13 cellular contexts compared by ENCODE assay signal in the genomic region with DNA sequence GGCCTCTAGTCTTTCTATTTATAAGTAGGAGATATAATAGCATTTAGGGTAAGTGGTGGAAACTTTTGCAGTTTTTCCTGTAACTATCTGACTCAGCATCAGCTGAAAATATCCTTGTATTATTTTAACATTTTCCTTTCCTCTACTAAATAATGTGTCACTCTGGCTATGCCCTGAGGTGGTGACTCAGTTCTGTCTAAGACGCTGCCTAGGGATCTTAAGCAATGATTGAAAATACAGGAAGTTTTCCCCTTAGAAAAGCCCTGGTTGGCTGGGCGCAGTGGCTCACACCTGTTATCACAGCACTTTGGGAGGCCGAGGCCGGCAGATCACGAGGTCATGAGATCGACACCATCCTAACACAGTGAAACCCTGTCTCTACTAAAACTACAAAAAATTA. TPM values are rescaled to one million over a fixed set of nuclear protein-coding genes. Genes with fewer than 3 reads are reported as not detected.
DNase-seq lines count a peak whose midpoint lies in the region; ATAC-seq, FAIRE-seq and TF ChIP-seq lines count a peak whose summit lies in the region.
"Had no signal": no experiment of that assay in that cellular context is flagged by ENCODE, and none has a peak within 500 bp of the region (broad histone marks: within the 10 kb centered on the region; RNA-seq: fewer than 3 reads in every experiment).

No MANE protein-coding gene starts in this region.

- no peak overlapping the region for H2AFZ ChIP-seq in MM.1S (ENCODE audit: low read length)

- H3K27me3 Mint-ChIP-seq in WTC11 (ENCODE audit: low read depth), result no peaks in the 10 kb centered on the region
- H3K27me3 Mint-ChIP-seq: activated CD4-positive, alpha-beta memory T cell treated with anti-CD3 and anti-CD28 coated beads, Interleukin-2, amount 10 ng/mL, durations not matched to agents 7 days and 5 days; activated naive CD4-positive, alpha-beta T cell treated with anti-CD3 and anti-CD28 coated beads, Interleukin-2, amount 10 ng/mL, durations not matched to agents 7 days and 5 days; naive thymus-derived CD4-positive, alpha-beta T cell had no signal

- ATAC-seq in A549 (peak; percentile 42 to 94; a peak in 5 of 6 replicates), WTC11 (peak; percentile 41), foreskin keratinocyte (peak; percentile 99), GM21529 (IDR thresholded peaks at IDR 0.05; ENCODE audit: unreplicated experiment) (no peak), GM18909 (IDR thresholded peaks at IDR 0.05; ENCODE audit: poor library complexity, unreplicated experiment) (no peak), GM18498 (IDR thresholded peaks at IDR 0.05; ENCODE audit: unreplicated experiment) (no peak)
- ATAC-seq: naive thymus-derived CD4-positive, alpha-beta T cell had no signal

- H3K4me1 Mint-ChIP-seq in WTC11, result peaks cover 11% of the 10 kb centered on the region
- H3K4me1 Mint-ChIP-seq: activated CD4-positive, alpha-beta memory T cell treated with anti-CD3 and anti-CD28 coated beads, Interleukin-2, amount 10 ng/mL, durations not matched to agents 7 days and 5 days; activated naive CD4-positive, alpha-beta T cell treated with anti-CD3 and anti-CD28 coated beads, Interleukin-2, amount 10 ng/mL, durations not matched to agents 7 days and 5 days; naive thymus-derived CD4-positive, alpha-beta T cell had no signal

- no peaks in the 10 kb centered on the region for H3K36me3 Mint-ChIP-seq in WTC11
- H3K36me3 Mint-ChIP-seq: activated naive CD4-positive, alpha-beta T cell treated with anti-CD3 and anti-CD28 coated beads, Interleukin-2, amount 10 ng/mL, durations not matched to agents 7 days and 5 days; naive thymus-derived CD4-positive, alpha-beta T cell had no signal

- no peaks in the 10 kb centered on the region for H3K79me2 ChIP-seq in MM.1S (ENCODE audit: low read length)

- H3K9me3 ChIP-seq in A549 (no peaks in the 10 kb centered on the region), MM.1S (replicated peaks; ENCODE audit: insufficient read depth, low read length) (no peaks in the 10 kb centered on the region)

- H3K4me3 ChIP-seq in A549 (no peak overlapping the region), MM.1S (ENCODE audit: low read length) (no peak overlapping the region)

- H3K4me1 ChIP-seq in A549 (no peaks in the 10 kb centered on the region), foreskin keratinocyte (no peaks in the 10 kb centered on the region), MM.1S (ENCODE audit: low read length) (no peaks in the 10 kb centered on the region)

- TF ChIP-seq EP300 in A549 (IDR thresholded peaks at IDR 0.05), result no peak

- POLR2A ChIA-PET in A549 (lab: Yijun Ruan, JAX) (no interaction called here), WTC11 (lab: Charles Lee) (no interaction called here)

- no peak for TF ChIP-seq POLR2A in A549 (IDR thresholded peaks at IDR 0.05; ENCODE audit: low read length)

- H3K27ac Mint-ChIP-seq in WTC11, result peak overlapping the region; percentile 87
- H3K27ac Mint-ChIP-seq: activated CD4-positive, alpha-beta memory T cell treated with anti-CD3 and anti-CD28 coated beads, Interleukin-2, amount 10 ng/mL, durations not matched to agents 7 days and 5 days; activated naive CD4-positive, alpha-beta T cell treated with anti-CD3 and anti-CD28 coated beads, Interleukin-2, amount 10 ng/mL, durations not matched to agents 7 days and 5 days; naive thymus-derived CD4-positive, alpha-beta T cell had no signal

- DNase-seq in A549 (ENCODE audit: low read depth in 1 of 2, low spot score in 1 of 2) (peak in 1 of 2 experiments; percentile 42), HS-5 (ENCODE audit: low read depth) (peak; percentile 64), WTC11 (ENCODE audit: low spot score) (no peak), foreskin keratinocyte (peak; percentile 75 to 89), MM.1S (no peak)
- DNase-seq: activated CD4-positive, alpha-beta memory T cell treated with anti-CD3 and anti-CD28 coated beads, Interleukin-2, amount 10 ng/mL, durations not matched to agents 7 days and 5 days; activated naive CD4-positive, alpha-beta T cell treated with anti-CD3 and anti-CD28 coated beads, Interleukin-2, amount 10 ng/mL, durations not matched to agents 7 days and 5 days; naive thymus-derived CD4-positive, alpha-beta T cell; stimulated activated CD4-positive, alpha-beta T cell treated with anti-CD3 and anti-CD28 coated beads, Interleukin-12 subunit alpha, Interleukin-12 subunit beta, amount 100 ng/mL, for 4 hours; T-helper 1 cell had no signal

- TF ChIP-seq RAD21 in A549 (conservative IDR thresholded peaks at IDR 0.05 in 1 of 2, IDR thresholded peaks at IDR 0.05 in 1 of 2), result no peak

- no peaks in the 10 kb centered on the region for H3K36me3 ChIP-seq in MM.1S (replicated peaks; ENCODE audit: insufficient read depth, low read length)

- CTCF ChIA-PET in A549 (lab: Yijun Ruan, JAX), result no interaction called here
- CTCF ChIA-PET in WTC11 (lab: Charles Lee), result interaction anchor here (0.6 kb wide), 1 partner anchor 9 kb away, joined by 4 read pairs; the partner anchor contains the start of gene EDIL3

- H3K9me3 Mint-ChIP-seq in WTC11, result no peaks in the 10 kb centered on the region
- H3K9me3 Mint-ChIP-seq: activated CD4-positive, alpha-beta memory T cell treated with anti-CD3 and anti-CD28 coated beads, Interleukin-2, amount 10 ng/mL, durations not matched to agents 7 days and 5 days; activated naive CD4-positive, alpha-beta T cell treated with anti-CD3 and anti-CD28 coated beads, Interleukin-2, amount 10 ng/mL, durations not matched to agents 7 days and 5 days had no signal

- no peak overlapping the region for H3K9ac ChIP-seq in MM.1S (ENCODE audit: low read length)

- 26% methylated on average over 6 of the region's 6 CpGs for WGBS in A549 (ENCODE audit: missing lambda C conversion rate)

- H3K9me2 ChIP-seq in MM.1S (replicated peaks; ENCODE audit: insufficient read depth, low read length), result no peaks in the 10 kb centered on the region

- H3K27ac ChIP-seq in A549, result no peak overlapping the region
- no peak overlapping the region for H3K27ac ChIP-seq in foreskin keratinocyte
- no peak overlapping the region for H3K27ac ChIP-seq in MM.1S (ENCODE audit: low read length)

- FAIRE-seq in A549 (lab: Jason Lieb, UNC), result no peak

- H3K27me3 ChIP-seq in foreskin keratinocyte (no peaks in the 10 kb centered on the region), MM.1S (replicated peaks; ENCODE audit: insufficient read depth, low read length) (no peaks in the 10 kb centered on the region)

- H4K20me1 ChIP-seq in MM.1S (ENCODE audit: insufficient read depth, low read length), result no peaks in the 10 kb centered on the region

- no peak overlapping the region for H3K4me3 Mint-ChIP-seq in WTC11
- H3K4me3 Mint-ChIP-seq: activated CD4-positive, alpha-beta memory T cell treated with anti-CD3 and anti-CD28 coated beads, Interleukin-2, amount 10 ng/mL, durations not matched to agents 7 days and 5 days; activated naive CD4-positive, alpha-beta T cell treated with anti-CD3 and anti-CD28 coated beads, Interleukin-2, amount 10 ng/mL, durations not matched to agents 7 days and 5 days; naive thymus-derived CD4-positive, alpha-beta T cell had no signal

- H3F3A ChIP-seq in MM.1S (ENCODE audit: insufficient read depth, low read length), result no peaks in the 10 kb centered on the region

- no peak overlapping the region for H3K4me2 ChIP-seq in A549
- H3K4me2 ChIP-seq in MM.1S (ENCODE audit: low read depth, low read length), result no peak overlapping the region

- no peak for TF ChIP-seq CTCF in A549 (IDR thresholded peaks at IDR 0.05)
- TF ChIP-seq CTCF in WTC11 (IDR thresholded peaks at IDR 0.05), result no peak
- peak; percentile 33 for TF ChIP-seq CTCF in foreskin keratinocyte (conservative IDR thresholded peaks at IDR 0.05)
- TF ChIP-seq CTCF in MM.1S (IDR thresholded peaks at IDR 0.05; ENCODE audit: low read length), result no peak

TF ChIP-seq in A549, 52 proteins besides CTCF, POLR2A, EP300 and RAD21:
- TF ChIP-seq MAFK (IDR thresholded peaks at IDR 0.05; ENCODE audit: partially characterized antibody) (peak; percentile 21), FOSL2 (IDR thresholded peaks at IDR 0.05) (no peak), FOSL2 (CRISPR knock-in tag; IDR thresholded peaks at IDR 0.05) (peak; percentile 43; the same call in 1 of the 2 replicates), ZNF302 (CRISPR knock-in tag; IDR thresholded peaks at IDR 0.05) (no peak)

TF ChIP-seq in WTC11, 78 proteins besides CTCF, POLR2A, EP300 and RAD21 (continues in another document):
- TF ChIP-seq ZBTB21 (CRISPR knock-in tag; IDR thresholded peaks at IDR 0.05; ENCODE audit: borderline replicate concordance), result no peak
- no peak for TF ChIP-seq FOXK1 (CRISPR knock-in tag; IDR thresholded peaks at IDR 0.05)
- TF ChIP-seq, protein P1, sequence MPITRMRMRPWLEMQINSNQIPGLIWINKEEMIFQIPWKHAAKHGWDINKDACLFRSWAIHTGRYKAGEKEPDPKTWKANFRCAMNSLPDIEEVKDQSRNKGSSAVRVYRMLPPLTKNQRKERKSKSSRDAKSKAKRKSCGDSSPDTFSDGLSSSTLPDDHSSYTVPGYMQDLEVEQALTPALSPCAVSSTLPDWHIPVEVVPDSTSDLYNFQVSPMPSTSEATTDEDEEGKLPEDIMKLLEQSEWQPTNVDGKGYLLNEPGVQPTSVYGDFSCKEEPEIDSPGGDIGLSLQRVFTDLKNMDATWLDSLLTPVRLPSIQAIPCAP (CRISPR knock-in tag; IDR thresholded peaks at IDR 0.05), result no peak
- TF ChIP-seq, protein P2, sequence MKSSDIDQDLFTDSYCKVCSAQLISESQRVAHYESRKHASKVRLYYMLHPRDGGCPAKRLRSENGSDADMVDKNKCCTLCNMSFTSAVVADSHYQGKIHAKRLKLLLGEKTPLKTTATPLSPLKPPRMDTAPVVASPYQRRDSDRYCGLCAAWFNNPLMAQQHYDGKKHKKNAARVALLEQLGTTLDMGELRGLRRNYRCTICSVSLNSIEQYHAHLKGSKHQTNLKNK (CRISPR knock-in tag; IDR thresholded peaks at IDR 0.05), result no peak
- no peak for TF ChIP-seq ATF1 (CRISPR knock-in tag; IDR thresholded peaks at IDR 0.05)
- no peak for TF ChIP-seq KAT7 (CRISPR knock-in tag; IDR thresholded peaks at IDR 0.05; ENCODE audit: borderline replicate concordance)
- no peak for TF ChIP-seq ATF3 (CRISPR knock-in tag; conservative IDR thresholded peaks at IDR 0.05)
- no peak for TF ChIP-seq TP53 (CRISPR knock-in tag; IDR thresholded peaks at IDR 0.05)

RNA-seq across cellular contexts. Expression of gene EDIL3, which starts 9.3 kb away (rescaled TPM):
- polyA plus RNA-seq in A549 (2011; rRNA removed), result 0.08 and 0.12 TPM in 2 replicates
- 0.01 TPM in 1 of 2 replicates, not detected in the other for polyA plus RNA-seq in A549 (2012; cell fraction: cytosol; rRNA removed)
- polyA plus RNA-seq in A549 (2012; cell fraction: nucleus; rRNA removed), result not detected in 2 replicates
- polyA plus RNA-seq in A549 (2017; fragmentation: RNase III; extraction: RNeasy Plus Mini Kit Qiagen cat#74134 plus additional on column Dnase treatment), result 0.12 to 0.18 TPM (median 0.14 TPM) in 3 replicates
- polyA minus RNA-seq in A549 (2011; rRNA and poly(A)+ RNA removed), result 0.10 TPM in 1 of 2 replicates, not detected in the other
- total RNA-seq in WTC11 (2021), result 48.3 to 53.0 TPM (median 52.3 TPM) in 3 replicates
- total RNA-seq in foreskin keratinocyte, result 0.04 and 0.10 TPM in 2 replicates
- polyA plus RNA-seq in foreskin keratinocyte, result 0.02 TPM in 1 of 2 replicates, not detected in the other
- total RNA-seq: activated CD4-positive, alpha-beta memory T cell treated with anti-CD3 and anti-CD28 coated beads, Interleukin-2, amount 10 ng/mL, durations not matched to agents 7 days and 5 days; naive thymus-derived CD4-positive, alpha-beta T cell had no signal
- polyA plus RNA-seq: naive thymus-derived CD4-positive, alpha-beta T cell had no signal

Comparison
In these comparisons a context has a peak if more than half of its experiments do, and no peak if none do; other contexts are left out.
1. ATAC-seq: peak in A549 (2 of 2), WTC11 (single experiment) and foreskin keratinocyte (single experiment); none in GM21529 (single experiment), GM18909 (single experiment) and GM18498 (single experiment).
2. DNase-seq: peak in HS-5 (single experiment) and foreskin keratinocyte (2 of 2); none in WTC11 (single experiment) and MM.1S (single experiment).
3. RNA of gene EDIL3, which starts 9.3 kb away (total RNA-seq): 48.3 to 53.0 TPM in WTC11; 0.04 to 0.10 TPM in foreskin keratinocyte; every median in the first group is over 10 times any median in the second.